ENCODE assay signal across 9 cellular contexts in the genomic region with DNA sequence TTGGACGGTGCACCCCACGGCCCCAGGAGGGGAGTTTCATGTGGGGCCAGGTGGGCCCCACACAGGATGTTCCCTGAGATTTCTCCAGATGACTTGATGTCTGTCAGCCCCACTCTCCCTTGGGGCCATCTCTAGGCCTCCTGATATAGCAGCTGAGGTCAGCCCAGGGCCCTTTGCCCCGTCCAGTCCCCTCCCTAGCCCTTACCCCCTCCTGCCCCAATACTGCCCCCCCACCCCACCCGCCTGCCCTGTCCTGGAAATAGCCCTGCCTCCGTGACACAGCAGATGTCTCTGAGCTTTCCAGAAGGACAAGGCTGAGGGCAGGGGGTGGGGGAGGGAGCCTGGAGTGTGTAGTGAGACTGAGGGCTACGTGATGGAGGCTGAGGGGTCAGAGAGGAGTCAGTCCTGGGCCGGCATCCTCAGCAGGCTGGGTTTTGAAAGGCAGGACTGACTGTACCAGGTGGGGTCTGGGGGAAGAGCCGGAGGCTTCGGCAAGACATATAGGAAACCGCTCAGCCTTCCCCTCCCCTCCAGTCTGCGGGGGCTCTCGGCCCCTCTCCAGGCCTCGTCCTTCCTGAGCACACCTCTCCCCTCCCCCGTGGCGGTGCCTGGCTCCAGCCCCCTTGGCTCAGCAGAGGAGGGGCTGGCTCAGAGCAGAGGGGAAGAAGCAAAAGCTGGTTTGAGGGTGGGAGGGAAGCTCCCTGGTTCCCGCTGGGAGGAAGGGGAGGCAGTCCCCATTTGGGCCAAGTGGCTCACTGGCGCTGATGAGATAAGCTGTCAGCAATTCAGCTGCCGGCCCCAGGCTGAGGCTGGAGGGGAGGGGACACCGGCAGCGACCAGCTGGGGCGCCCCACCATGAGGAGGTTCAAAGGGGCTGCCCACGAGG. TPM values are rescaled to one million over a fixed set of nuclear protein-coding genes. Genes with fewer than 3 reads are reported as not detected.
A peak's percentile ranks its signal among the peaks of the same experiment; 100 is the strongest.
DNase-seq lines count a peak whose midpoint lies in the region; ATAC-seq, FAIRE-seq and TF ChIP-seq lines count a peak whose summit lies in the region.
"Had no signal": no experiment of that assay in that cellular context is flagged by ENCODE, and none has a peak within 500 bp of the region (broad histone marks: within the 10 kb centered on the region; RNA-seq: fewer than 3 reads in every experiment).

No MANE protein-coding gene starts in this region.

- BruUV-seq in HepG2 (replicated peaks; lab: Mats Ljungman, UMichigan), result no TSS peak

- TF ChIP-seq EP300 in HepG2 (IDR thresholded peaks at IDR 0.05; ENCODE audit: low read depth in 2 of 2, low read length in 2 of 2), result no peak
- no peak for TF ChIP-seq EP300 in HepG2 (CRISPR knock-in tag; IDR thresholded peaks at IDR 0.05; ENCODE audit: borderline replicate concordance)

- TF ChIP-seq POLR2A in HepG2 (IDR thresholded peaks at IDR 0.05; ENCODE audit: insufficient read depth in 1 of 2, low read depth in 2 of 2, low read length in 2 of 2) (no peak), right lobe of liver (IDR thresholded peaks at IDR 0.05) (no peak)

- no peak overlapping the region for H4K5ac ChIP-seq in mesendoderm (ENCODE audit: low read length)

- H3K36me3 ChIP-seq in HepG2 (replicated peaks in 1 of 2; ENCODE audit: control insufficient read depth in 1 of 2, insufficient read depth in 2 of 2, low read length in 2 of 2) (no peaks in the 10 kb centered on the region), right lobe of liver (no peaks in the 10 kb centered on the region), mesendoderm (ENCODE audit: control insufficient read depth, insufficient read depth, low read length) (peaks cover under 1% of the 10 kb centered on the region), aorta (ENCODE audit: control insufficient read depth in 1 of 2, insufficient read depth in 2 of 2, low read length in 1 of 2) (no peaks in the 10 kb centered on the region)
- no peaks in the 10 kb centered on the region for H3K36me3 ChIP-seq in naive thymus-derived CD4-positive, alpha-beta T cell (ENCODE audit: control insufficient read depth in 2 of 3, insufficient read depth in 3 of 3, low read length in 3 of 3)

- H3K4me3 Mint-ChIP-seq in naive thymus-derived CD4-positive, alpha-beta T cell, result peak overlapping the region in 4 of 10 donors; percentile 58 to 86 (median 82)

- H2AFZ ChIP-seq in HepG2 (ENCODE audit: low read length), result no peak overlapping the region

- ATAC-seq in HepG2 (no peak), right lobe of liver (no peak), aorta (ENCODE audit: low FRiP score) (peak; percentile 28), GM18519 (IDR thresholded peaks at IDR 0.05; ENCODE audit: low FRiP score, unreplicated experiment) (no peak)
- ATAC-seq in naive thymus-derived CD4-positive, alpha-beta T cell, result no peak

- H3K23ac ChIP-seq in mesendoderm (ENCODE audit: low read length), result no peak overlapping the region

- intact Hi-C loops in HepG2 (cut with micrococcal nuclease; ENCODE audit: unreplicated experiment), result no loop called here
- intact Hi-C loops in right lobe of liver (cut with DNase I), result no loop called here
- intact Hi-C loops in aorta (cut with DNase I), result loop anchor here in 1 of 2 donors (2.0 to 5.0 kb wide), 2 partner anchors 41 to 95 kb away; a partner anchor contains a TSS
- intact Hi-C loops in naive thymus-derived CD4-positive, alpha-beta T cell (cut with micrococcal nuclease), result no loop called here

- H3K4me1 Mint-ChIP-seq in naive thymus-derived CD4-positive, alpha-beta T cell, result peaks cover 5 to 18% (median 13%) of the 10 kb centered on the region in 7 donors

- peak overlapping the region; percentile 74 for H3K4ac ChIP-seq in mesendoderm (ENCODE audit: low read depth, low read length)

- H2BK5ac ChIP-seq in mesendoderm (ENCODE audit: low read length), result peak overlapping the region; percentile 89

- in situ Hi-C loops in HepG2 (cut with HindIII; ENCODE audit: extremely low pct_ligation_motif_present, low pct_unique_long_range_greater_than_20kb), result no loop called here

- H3K4me3 ChIP-seq in HepG2 (replicated peaks in 1 of 3; ENCODE audit: insufficient read depth in 1 of 3, low read depth in 2 of 3, low read length in 3 of 3) (peak overlapping the region in 1 of 3 experiments; percentile 37; a peak in 1 of 6 replicates), right lobe of liver (no peak overlapping the region), choroid plexus epithelial cell (ENCODE audit: low read depth, low read length) (peak overlapping the region; percentile 69), mesendoderm (ENCODE audit: low read length) (peak overlapping the region; percentile 49), aorta (ENCODE audit: low read length in 2 of 2) (peak overlapping the region; percentile 40 to 68)
- H3K4me3 ChIP-seq in naive thymus-derived CD4-positive, alpha-beta T cell (ENCODE audit: low read length), result no peak overlapping the region

- no peaks in the 10 kb centered on the region for H3K79me2 ChIP-seq in HepG2 (ENCODE audit: insufficient read depth, low read length)
- H3K79me2 ChIP-seq in mesendoderm (ENCODE audit: control insufficient read depth, insufficient read depth, low read length), result peaks cover 12% of the 10 kb centered on the region

- peak overlapping the region; percentile 51 for H2BK120ac ChIP-seq in mesendoderm (ENCODE audit: low read depth, low read length)

- no peak overlapping the region for H3K9ac ChIP-seq in HepG2 (ENCODE audit: insufficient read depth, low read depth, low read length)
- H3K9ac ChIP-seq in mesendoderm (ENCODE audit: low read length), result peak overlapping the region; percentile 84

- TF ChIP-seq CTCF in HepG2 (CRISPR knock-in tag; IDR thresholded peaks at IDR 0.05) (no peak), right lobe of liver (IDR thresholded peaks at IDR 0.05) (no peak), choroid plexus epithelial cell (conservative IDR thresholded peaks at IDR 0.05; ENCODE audit: low read depth, low read length) (no peak)

- POLR2A ChIA-PET in HepG2 (lab: Yijun Ruan, JAX), result no interaction called here
- POLR2A ChIA-PET in naive thymus-derived CD4-positive, alpha-beta T cell (lab: Charles Lee), result no interaction called here

- H3K9me3 ChIP-seq in HepG2 (ENCODE audit: low read length) (no peaks in the 10 kb centered on the region), right lobe of liver (no peaks in the 10 kb centered on the region), aorta (ENCODE audit: control insufficient read depth, low read length) (no peaks in the 10 kb centered on the region)
- no peaks in the 10 kb centered on the region for H3K9me3 ChIP-seq in naive thymus-derived CD4-positive, alpha-beta T cell (ENCODE audit: control insufficient read depth in 2 of 3, low read length in 3 of 3)

- peaks cover 20 to 56% (median 26%) of the 10 kb centered on the region in 5 donors for H3K27me3 Mint-ChIP-seq in naive thymus-derived CD4-positive, alpha-beta T cell

- peaks cover 33% of the 10 kb centered on the region for H3K4me1 ChIP-seq in HepG2 (ENCODE audit: insufficient read depth, low read length)
- peaks cover 0 to 7% (median 0%) of the 10 kb centered on the region in 4 donors for H3K4me1 ChIP-seq in right lobe of liver
- peaks cover 23% of the 10 kb centered on the region for H3K4me1 ChIP-seq in mesendoderm (ENCODE audit: control insufficient read depth, low read depth, low read length)
- H3K4me1 ChIP-seq in aorta (ENCODE audit: control insufficient read depth in 1 of 2, insufficient read depth in 2 of 2, low read length in 2 of 2), result no peaks in the 10 kb centered on the region
- peaks cover 0 to 9% of the 10 kb centered on the region in 2 donors for H3K4me1 ChIP-seq in naive thymus-derived CD4-positive, alpha-beta T cell (ENCODE audit: control insufficient read depth in 2 of 2, insufficient read depth in 2 of 2, low read length in 2 of 2)

- no peak for TF ChIP-seq RAD21 in HepG2 (CRISPR knock-in tag; IDR thresholded peaks at IDR 0.05)

- CTCF ChIA-PET in HepG2 (lab: Yijun Ruan, JAX; ENCODE audit: low intra/inter-chr PET ratio, low total read pairs), result no interaction called here
- CTCF ChIA-PET in naive thymus-derived CD4-positive, alpha-beta T cell (lab: Charles Lee), result interaction anchor here (0.5 kb wide), 1 partner anchor 465 kb away, joined by 3 read pairs; no protein-coding TSS in a partner anchor

- no peaks in the 10 kb centered on the region for H3K9me3 Mint-ChIP-seq in naive thymus-derived CD4-positive, alpha-beta T cell

- no peak overlapping the region for H2BK15ac ChIP-seq in mesendoderm (replicated peaks; ENCODE audit: low read depth)

- H3K79me1 ChIP-seq in mesendoderm (ENCODE audit: low read length), result peaks cover 6% of the 10 kb centered on the region

- no peak overlapping the region for H2AK5ac ChIP-seq in mesendoderm (ENCODE audit: low read length)

- H3K27ac Mint-ChIP-seq in naive thymus-derived CD4-positive, alpha-beta T cell, result no peak overlapping the region

- peaks cover 3 to 21% of the 10 kb centered on the region in 2 experiments; a peak in 4 of 5 replicates for H3K27me3 ChIP-seq in HepG2 (ENCODE audit: control insufficient read depth in 1 of 2, insufficient read depth in 2 of 2, low read length in 2 of 2)
- H3K27me3 ChIP-seq in right lobe of liver, result peaks cover 0 to 11% of the 10 kb centered on the region in 2 donors
- H3K27me3 ChIP-seq in mesendoderm (ENCODE audit: insufficient read depth, low read length, poor library complexity), result no peaks in the 10 kb centered on the region
- no peaks in the 10 kb centered on the region for H3K27me3 ChIP-seq in aorta (ENCODE audit: control insufficient read depth in 1 of 2, insufficient read depth in 2 of 2, low read length in 1 of 2)
- H3K27me3 ChIP-seq in naive thymus-derived CD4-positive, alpha-beta T cell (ENCODE audit: control insufficient read depth in 2 of 2, insufficient read depth in 2 of 2, low read length in 2 of 2), result peaks cover 3 to 15% of the 10 kb centered on the region in 2 donors

- H4K20me1 ChIP-seq in HepG2 (ENCODE audit: insufficient read depth, low read length), result no peaks in the 10 kb centered on the region

- DNase-seq in HepG2 (ENCODE audit: low spot score), result no peak
- DNase-seq in right lobe of liver, result no peak
- DNase-seq in choroid plexus epithelial cell (ENCODE audit: low read depth), result peak; percentile 63
- DNase-seq in mesendoderm, result peak; percentile 97
- peak; percentile 66 to 81 for DNase-seq in aorta
- no peak for DNase-seq in naive thymus-derived CD4-positive, alpha-beta T cell
- DNase-seq in activated CD4-positive, CD25-positive, alpha-beta regulatory T cell treated with anti-CD3 and anti-CD28 coated beads, Interleukin-2, amount 50 U/mL, for 72 hours, result no peak

- H3K27ac ChIP-seq in HepG2 (ENCODE audit: extremely low read length, insufficient read depth, low read length), result no peak overlapping the region
- no peak overlapping the region for H3K27ac ChIP-seq in right lobe of liver
- peak overlapping the region; percentile 88 for H3K27ac ChIP-seq in mesendoderm (ENCODE audit: low read depth, low read length)
- H3K27ac ChIP-seq in aorta (ENCODE audit: low read depth in 1 of 2, low read length in 2 of 2), result peak overlapping the region; percentile 7 to 77
- H3K27ac ChIP-seq in naive thymus-derived CD4-positive, alpha-beta T cell (ENCODE audit: low read depth, low read length), result no peak overlapping the region

- peak overlapping the region; percentile 78 for H3K18ac ChIP-seq in mesendoderm (ENCODE audit: low read length)

- peak overlapping the region; percentile 98 for H3K56ac ChIP-seq in mesendoderm (ENCODE audit: low read length)

- H3K4me2 ChIP-seq in HepG2 (ENCODE audit: low read depth, low read length) (peak overlapping the region; percentile 60), mesendoderm (ENCODE audit: low read length) (peak overlapping the region; percentile 81)

- no peak for FAIRE-seq in HepG2 (lab: Jason Lieb, UNC)

- H3K36me3 Mint-ChIP-seq in naive thymus-derived CD4-positive, alpha-beta T cell, result no peaks in the 10 kb centered on the region

- H4K8ac ChIP-seq in mesendoderm (ENCODE audit: low read depth, low read length), result no peak overlapping the region

- WGBS in HepG2 (ENCODE audit: low lambda C conversion rate), result 3% methylated on average over 9 of the region's 22 CpGs
- 10% methylated on average over 5 of the region's 22 CpGs for WGBS in right lobe of liver (ENCODE audit: insufficient coverage, low coverage, low lambda C conversion rate, missing lambda C conversion rate)
- WGBS in mesendoderm (ENCODE audit: extremely low coverage, insufficient coverage, low lambda C conversion rate), result no CpG with 5 or more reads among the region's 22 CpGs
- WGBS in aorta, 2 donors, result 6 to 7% methylated on average over 21 to 22 of the region's 22 CpGs

RNA-seq across cellular contexts. Expression of a gene that starts 2.0 kb away (rescaled TPM):
- total RNA-seq in HepG2 (2016; rRNA removed; fragmentation: Illumina TruSeq; extraction: Trizol) (0.01 and 0.02 TPM in 2 replicates), right lobe of liver (1 to 10 TPM in 2 of 6 experiments, under 1 TPM in 4; 0.27 to 5.1 (median 0.74) TPM), aorta (100 to 1,000 TPM; 135 to 245 TPM)
- total RNA-seq in HepG2 (2016; cell fraction: cytosol; rRNA removed; fragmentation: Illumina TruSeq; extraction: Trizol; ENCODE audit: low read depth), result not detected in 2 replicates
- under 0.01 TPM in 1 of 2 replicates, not detected in the other for total RNA-seq in HepG2 (2016; cell fraction: insoluble cytoplasmic fraction; rRNA removed; fragmentation: Illumina TruSeq; extraction: Trizol)
- not detected in 2 replicates for total RNA-seq in HepG2 (2016; cell fraction: membrane; rRNA removed; fragmentation: Illumina TruSeq; extraction: Trizol)
- 0.06 TPM in 1 of 2 replicates, not detected in the other for total RNA-seq in HepG2 (2016; cell fraction: nucleus; rRNA removed; fragmentation: Illumina TruSeq; extraction: Trizol)
- polyA plus RNA-seq in HepG2 (2011; rRNA removed) (0.01 TPM in 1 of 2 replicates, not detected in the other), aorta (10 to 100 TPM in 1 of 2 donors, 1 to 10 TPM in 1; 7.8 to 18.3 TPM)
- 0.01 TPM in 2 replicates for polyA plus RNA-seq in HepG2 (2011; cell fraction: cytosol; rRNA removed)
- polyA plus RNA-seq in HepG2 (2011; cell fraction: nucleus; rRNA removed), result 0.02 and 0.05 TPM in 2 replicates
- 0.01 TPM in 1 of 2 replicates, not detected in the other for polyA plus RNA-seq in HepG2 (2012)
- not detected in 2 replicates for polyA plus RNA-seq in HepG2 (2016; cell fraction: cytosol; fragmentation: Illumina TruSeq; extraction: Trizol; ENCODE audit: low read depth)
- not detected in 2 replicates for polyA plus RNA-seq in HepG2 (2016; cell fraction: insoluble cytoplasmic fraction; fragmentation: Illumina TruSeq; extraction: Trizol; ENCODE audit: low read depth)
- polyA plus RNA-seq in HepG2 (2016; cell fraction: membrane; fragmentation: Illumina TruSeq; extraction: Trizol; ENCODE audit: low read depth), result not detected in 2 replicates
- not detected in 2 replicates for polyA plus RNA-seq in HepG2 (2016; cell fraction: nucleus; fragmentation: Illumina TruSeq; extraction: Trizol; ENCODE audit: insufficient read depth, low read depth)
- 0.16 and 0.19 TPM in 2 replicates for polyA minus RNA-seq in HepG2 (2011; rRNA and poly(A)+ RNA removed; ENCODE audit: low replicate concordance)
- 0.09 and 0.10 TPM in 2 replicates for polyA minus RNA-seq in HepG2 (2011; cell fraction: cytosol; rRNA and poly(A)+ RNA removed)
- under 0.01 TPM in 1 of 2 replicates, not detected in the other for polyA minus RNA-seq in HepG2 (2011; cell fraction: nucleus; rRNA and poly(A)+ RNA removed)
- 18.1 TPM for polyA plus RNA-seq in mesendoderm (2013, experiment 1 of 2)
- 18.0 TPM for polyA plus RNA-seq in mesendoderm (2013, experiment 2 of 2)
- total RNA-seq in naive thymus-derived CD4-positive, alpha-beta T cell, result under 1 TPM in 2 of 5 experiments, not detected in 3; 0.05 to 0.19 TPM
- polyA plus RNA-seq in naive thymus-derived CD4-positive, alpha-beta T cell, result not detected

RNA-seq across cellular contexts. Expression of a gene that starts 30.4 kb away (rescaled TPM):
- total RNA-seq in HepG2 (2016; rRNA removed; fragmentation: Illumina TruSeq; extraction: Trizol) (87.2 and 107 TPM in 2 replicates), right lobe of liver (10 to 100 TPM; 26.9 to 72.0 (median 38.9) TPM), aorta (10 to 100 TPM; 83.7 to 84.8 TPM)
- 91.7 and 127 TPM in 2 replicates for total RNA-seq in HepG2 (2016; cell fraction: cytosol; rRNA removed; fragmentation: Illumina TruSeq; extraction: Trizol; ENCODE audit: low read depth)
- total RNA-seq in HepG2 (2016; cell fraction: insoluble cytoplasmic fraction; rRNA removed; fragmentation: Illumina TruSeq; extraction: Trizol), result 86.6 and 128 TPM in 2 replicates
- total RNA-seq in HepG2 (2016; cell fraction: membrane; rRNA removed; fragmentation: Illumina TruSeq; extraction: Trizol), result 87.9 and 101 TPM in 2 replicates
- 29.8 and 31.5 TPM in 2 replicates for total RNA-seq in HepG2 (2016; cell fraction: nucleus; rRNA removed; fragmentation: Illumina TruSeq; extraction: Trizol)
- polyA plus RNA-seq in HepG2 (2011; rRNA removed) (132 and 144 TPM in 2 replicates), aorta (100 to 1,000 TPM; 120 to 270 TPM)
- polyA plus RNA-seq in HepG2 (2011; cell fraction: cytosol; rRNA removed), result 149 and 216 TPM in 2 replicates
- polyA plus RNA-seq in HepG2 (2011; cell fraction: nucleus; rRNA removed), result 54.3 and 63.6 TPM in 2 replicates
- 127 and 131 TPM in 2 replicates for polyA plus RNA-seq in HepG2 (2012)
- polyA plus RNA-seq in HepG2 (2016; cell fraction: cytosol; fragmentation: Illumina TruSeq; extraction: Trizol; ENCODE audit: low read depth), result 134 and 154 TPM in 2 replicates
- polyA plus RNA-seq in HepG2 (2016; cell fraction: insoluble cytoplasmic fraction; fragmentation: Illumina TruSeq; extraction: Trizol; ENCODE audit: low read depth), result 186 and 188 TPM in 2 replicates
- polyA plus RNA-seq in HepG2 (2016; cell fraction: membrane; fragmentation: Illumina TruSeq; extraction: Trizol; ENCODE audit: low read depth), result 130 and 137 TPM in 2 replicates
- polyA plus RNA-seq in HepG2 (2016; cell fraction: nucleus; fragmentation: Illumina TruSeq; extraction: Trizol; ENCODE audit: insufficient read depth, low read depth), result 74.2 and 75.8 TPM in 2 replicates
- 39.4 and 64.2 TPM in 2 replicates for polyA minus RNA-seq in HepG2 (2011; rRNA and poly(A)+ RNA removed; ENCODE audit: low replicate concordance)
- 18.0 and 20.1 TPM in 2 replicates for polyA minus RNA-seq in HepG2 (2011; cell fraction: cytosol; rRNA and poly(A)+ RNA removed)
- polyA minus RNA-seq in HepG2 (2011; cell fraction: nucleus; rRNA and poly(A)+ RNA removed), result 9.9 and 10.6 TPM in 2 replicates
- 141 TPM for polyA plus RNA-seq in mesendoderm (2013, experiment 1 of 2)
- polyA plus RNA-seq in mesendoderm (2013, experiment 2 of 2), result 142 TPM
- 100 to 1,000 TPM in 2 of 5 experiments, 10 to 100 TPM in 3; 58.4 to 116 (median 79.1) TPM for total RNA-seq in naive thymus-derived CD4-positive, alpha-beta T cell
- 100 to 1,000 TPM; 339 to 340 TPM for polyA plus RNA-seq in naive thymus-derived CD4-positive, alpha-beta T cell

RNA-seq across cellular contexts. Expression of a gene that starts 40.5 kb away (rescaled TPM):
- 0.04 TPM in 1 of 2 replicates, not detected in the other for total RNA-seq in HepG2 (2016; rRNA removed; fragmentation: Illumina TruSeq; extraction: Trizol)
- not detected in 2 replicates for total RNA-seq in HepG2 (2016; cell fraction: cytosol; rRNA removed; fragmentation: Illumina TruSeq; extraction: Trizol; ENCODE audit: low read depth)
- total RNA-seq in HepG2 (2016; cell fraction: insoluble cytoplasmic fraction; rRNA removed; fragmentation: Illumina TruSeq; extraction: Trizol), result not detected in 2 replicates
- total RNA-seq in HepG2 (2016; cell fraction: membrane; rRNA removed; fragmentation: Illumina TruSeq; extraction: Trizol), result not detected in 2 replicates
- not detected in 2 replicates for total RNA-seq in HepG2 (2016; cell fraction: nucleus; rRNA removed; fragmentation: Illumina TruSeq; extraction: Trizol)
- 0.38 and 0.47 TPM in 2 replicates for polyA plus RNA-seq in HepG2 (2011; rRNA removed)
- 0.03 TPM in 1 of 2 replicates, not detected in the other for polyA plus RNA-seq in HepG2 (2011; cell fraction: cytosol; rRNA removed)
- 0.21 and 0.35 TPM in 2 replicates for polyA plus RNA-seq in HepG2 (2011; cell fraction: nucleus; rRNA removed)
- polyA plus RNA-seq in HepG2 (2012), result 0.16 and 0.23 TPM in 2 replicates
- polyA plus RNA-seq in HepG2 (2016; cell fraction: cytosol; fragmentation: Illumina TruSeq; extraction: Trizol; ENCODE audit: low read depth), result not detected in 2 replicates
- not detected in 2 replicates for polyA plus RNA-seq in HepG2 (2016; cell fraction: insoluble cytoplasmic fraction; fragmentation: Illumina TruSeq; extraction: Trizol; ENCODE audit: low read depth)
- polyA plus RNA-seq in HepG2 (2016; cell fraction: membrane; fragmentation: Illumina TruSeq; extraction: Trizol; ENCODE audit: low read depth), result not detected in 2 replicates
- not detected in 2 replicates for polyA plus RNA-seq in HepG2 (2016; cell fraction: nucleus; fragmentation: Illumina TruSeq; extraction: Trizol; ENCODE audit: insufficient read depth, low read depth)
- polyA minus RNA-seq in HepG2 (2011; rRNA and poly(A)+ RNA removed; ENCODE audit: low replicate concordance), result 0.54 and 0.84 TPM in 2 replicates
- not detected in 2 replicates for polyA minus RNA-seq in HepG2 (2011; cell fraction: cytosol; rRNA and poly(A)+ RNA removed)
- 1.2 TPM in 1 of 2 replicates, not detected in the other for polyA minus RNA-seq in HepG2 (2011; cell fraction: nucleus; rRNA and poly(A)+ RNA removed)
- total RNA-seq in right lobe of liver, result under 1 TPM in 4 of 6 experiments, not detected in 2; 0.16 to 0.70 (median 0.20) TPM
- polyA plus RNA-seq in mesendoderm (2013, experiment 1 of 2), result 7.6 TPM
- polyA plus RNA-seq in mesendoderm (2013, experiment 2 of 2), result 6.9 TPM
- 10 to 100 TPM; 18.3 to 29.5 TPM for total RNA-seq in aorta
- polyA plus RNA-seq in aorta, result 1 to 10 TPM; 7.5 to 8.9 TPM
- total RNA-seq in naive thymus-derived CD4-positive, alpha-beta T cell, result 10 to 100 TPM in 1 of 5 experiments, 1 to 10 TPM in 4; 6.7 to 14.0 (median 9.6) TPM
- 1 to 10 TPM in 1 of 2 donors, under 1 TPM in 1; 0.70 to 1.6 TPM for polyA plus RNA-seq in naive thymus-derived CD4-positive, alpha-beta T cell

RNA-seq across cellular contexts. Expression of a gene that starts 56.6 kb away (rescaled TPM):
- total RNA-seq in HepG2 (2016; rRNA removed; fragmentation: Illumina TruSeq; extraction: Trizol) (not detected in 2 replicates), right lobe of liver (not detected), aorta (not detected)
- not detected in 2 replicates for total RNA-seq in HepG2 (2016; cell fraction: cytosol; rRNA removed; fragmentation: Illumina TruSeq; extraction: Trizol; ENCODE audit: low read depth)
- not detected in 2 replicates for total RNA-seq in HepG2 (2016; cell fraction: insoluble cytoplasmic fraction; rRNA removed; fragmentation: Illumina TruSeq; extraction: Trizol)
- total RNA-seq in HepG2 (2016; cell fraction: membrane; rRNA removed; fragmentation: Illumina TruSeq; extraction: Trizol), result not detected in 2 replicates
- not detected in 2 replicates for total RNA-seq in HepG2 (2016; cell fraction: nucleus; rRNA removed; fragmentation: Illumina TruSeq; extraction: Trizol)
- polyA plus RNA-seq in HepG2 (2011; rRNA removed) (not detected in 2 replicates), aorta (not detected)
- not detected in 2 replicates for polyA plus RNA-seq in HepG2 (2011; cell fraction: cytosol; rRNA removed)
- polyA plus RNA-seq in HepG2 (2011; cell fraction: nucleus; rRNA removed), result not detected in 2 replicates
- polyA plus RNA-seq in HepG2 (2012), result 0.20 TPM in 1 of 2 replicates, not detected in the other
- not detected in 2 replicates for polyA plus RNA-seq in HepG2 (2016; cell fraction: cytosol; fragmentation: Illumina TruSeq; extraction: Trizol; ENCODE audit: low read depth)
- polyA plus RNA-seq in HepG2 (2016; cell fraction: insoluble cytoplasmic fraction; fragmentation: Illumina TruSeq; extraction: Trizol; ENCODE audit: low read depth), result not detected in 2 replicates
- polyA plus RNA-seq in HepG2 (2016; cell fraction: membrane; fragmentation: Illumina TruSeq; extraction: Trizol; ENCODE audit: low read depth), result not detected in 2 replicates
- not detected in 2 replicates for polyA plus RNA-seq in HepG2 (2016; cell fraction: nucleus; fragmentation: Illumina TruSeq; extraction: Trizol; ENCODE audit: insufficient read depth, low read depth)
- polyA minus RNA-seq in HepG2 (2011; rRNA and poly(A)+ RNA removed; ENCODE audit: low replicate concordance), result not detected in 2 replicates
- polyA minus RNA-seq in HepG2 (2011; cell fraction: cytosol; rRNA and poly(A)+ RNA removed), result not detected in 2 replicates
- polyA minus RNA-seq in HepG2 (2011; cell fraction: nucleus; rRNA and poly(A)+ RNA removed), result not detected in 2 replicates
- not detected for polyA plus RNA-seq in mesendoderm (2013, experiment 1 of 2)
- not detected for polyA plus RNA-seq in mesendoderm (2013, experiment 2 of 2)
- total RNA-seq in naive thymus-derived CD4-positive, alpha-beta T cell, result not detected
- not detected for polyA plus RNA-seq in naive thymus-derived CD4-positive, alpha-beta T cell
- polyA plus RNA-seq: adipose tissue had no signal

Comparison
In these comparisons a context has a peak if more than half of its experiments do, and no peak if none do; other contexts are left out.
1. DNase-seq: peak in choroid plexus epithelial cell (single experiment), mesendoderm (single experiment) and aorta (2 of 2); none in HepG2 (single experiment), right lobe of liver (0 of 3), naive thymus-derived CD4-positive, alpha-beta T cell (0 of 9) and activated CD4-positive, CD25-positive, alpha-beta regulatory T cell treated with anti-CD3 and anti-CD28 coated beads, Interleukin-2, amount 50 U/mL, for 72 hours (single experiment).
2. H3K27ac ChIP-seq: peak in mesendoderm (single experiment) and aorta (2 of 2); none in HepG2 (single experiment), right lobe of liver (0 of 3) and naive thymus-derived CD4-positive, alpha-beta T cell (single experiment).
3. H3K4me3 ChIP-seq: peak in choroid plexus epithelial cell (single experiment), mesendoderm (single experiment) and aorta (2 of 2); none in right lobe of liver (0 of 3) and naive thymus-derived CD4-positive, alpha-beta T cell (single experiment).
4. RNA of a gene that starts 2.0 kb away (total RNA-seq): 135 to 245 TPM in aorta; 0.27 to 5.1 TPM in right lobe of liver, 0.05 to 0.19 TPM in naive thymus-derived CD4-positive, alpha-beta T cell and under 0.01 to 0.06 TPM in HepG2; every median in the first group is over 10 times any median in the second.
5. RNA of a gene that starts 40.5 kb away (total RNA-seq): 18.3 to 29.5 TPM in aorta and 6.7 to 14.0 TPM in naive thymus-derived CD4-positive, alpha-beta T cell; 0.16 to 0.70 TPM in right lobe of liver and 0.04 TPM in HepG2; every median in the first group is over 4 times any median in the second.